8 cellular contexts compared by ENCODE assay signal in the genomic region with DNA sequence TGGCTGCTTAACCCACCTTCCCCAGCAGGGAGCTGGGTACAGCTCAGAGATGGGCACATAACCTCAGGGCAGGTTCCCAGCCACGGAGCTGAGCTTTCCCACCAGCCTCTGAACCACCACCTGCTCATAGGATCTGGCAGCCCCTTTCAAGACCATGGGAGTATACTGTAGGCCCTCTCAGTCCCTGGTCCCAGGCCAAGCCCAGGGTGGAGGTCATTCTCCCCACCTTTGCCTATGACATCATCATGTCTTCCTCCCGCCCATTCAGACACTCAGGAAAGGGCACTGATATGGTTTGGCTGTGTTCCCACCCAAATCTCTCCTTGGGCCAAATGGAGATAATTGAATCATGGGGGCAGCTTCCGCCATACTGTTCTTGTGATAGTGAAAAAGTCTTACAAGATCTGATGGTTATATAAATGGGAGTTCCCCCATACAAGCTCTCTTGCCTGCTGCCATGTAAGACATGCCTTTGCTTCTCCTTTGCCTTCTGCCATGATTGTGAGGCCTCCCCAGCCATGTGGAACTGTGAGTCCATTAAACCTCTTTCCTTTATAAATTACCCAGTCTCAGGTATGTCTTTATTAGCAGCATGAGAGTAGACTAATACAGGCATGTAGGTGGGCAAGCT. TPM values are rescaled to one million over a fixed set of nuclear protein-coding genes. Genes with fewer than 3 reads are reported as not detected.
DNase-seq lines count a peak whose midpoint lies in the region; ATAC-seq, FAIRE-seq and TF ChIP-seq lines count a peak whose summit lies in the region.
"Not testable (repeated sequence)": the region's sequence is repeated elsewhere in the genome, so short reads cannot be mapped to it uniquely, and the experiment has no call there.

No MANE protein-coding gene starts in this region.

- H3K9me3 ChIP-seq in endothelial cell of umbilical vein (replicated peaks; ENCODE audit: control insufficient read depth, insufficient read depth, low read length); right cardiac atrium (ENCODE audit: control insufficient read depth, low read length); prostate gland; subcutaneous abdominal adipose tissue (ENCODE audit: control insufficient read depth in 5 of 5, low read length in 5 of 5); upper lobe of right lung: not testable (repeated sequence)

- TF ChIP-seq CTCF in endothelial cell of umbilical vein (IDR thresholded peaks at IDR 0.05; ENCODE audit: extremely low read depth in 1 of 2, insufficient read depth in 1 of 2, low read depth in 1 of 2, low read length in 2 of 2); mesothelial cell of epicardium (IDR thresholded peaks at IDR 0.05; ENCODE audit: unreplicated experiment); prostate gland (IDR thresholded peaks at IDR 0.05); upper lobe of right lung (IDR thresholded peaks at IDR 0.05): not testable (repeated sequence)

- peaks cover 84% of the 10 kb centered on the region for H3K4me1 ChIP-seq in endothelial cell of umbilical vein (ENCODE audit: control insufficient read depth, extremely low read depth, insufficient read depth, low read length)
- H3K4me1 ChIP-seq in right cardiac atrium (ENCODE audit: control insufficient read depth, insufficient read depth, low read length), result peaks cover 43% of the 10 kb centered on the region
- peaks cover 35% of the 10 kb centered on the region for H3K4me1 ChIP-seq in prostate gland (replicated peaks)
- H3K4me1 ChIP-seq in subcutaneous abdominal adipose tissue (ENCODE audit: control insufficient read depth in 5 of 5, insufficient read depth in 5 of 5, low read length in 5 of 5), result peaks cover 17 to 83% (median 74%) of the 10 kb centered on the region in 5 donors
- H3K4me1 ChIP-seq in upper lobe of right lung, result peaks cover 86% of the 10 kb centered on the region

- H3K27ac ChIP-seq in angular gyrus (ENCODE audit: low read depth, low read length), result peak overlapping the region; percentile 93
- H3K27ac ChIP-seq in endothelial cell of umbilical vein (ENCODE audit: insufficient read depth, low read depth, low read length), result peak overlapping the region; percentile 90
- H3K27ac ChIP-seq in right cardiac atrium (ENCODE audit: low read length), result not testable (repeated sequence)
- H3K27ac ChIP-seq in prostate gland, result peak overlapping the region; percentile 91 to 96
- H3K27ac ChIP-seq in subcutaneous abdominal adipose tissue (ENCODE audit: low read depth, low read length), result peak overlapping the region; percentile 6
- H3K27ac ChIP-seq in upper lobe of right lung, result peak overlapping the region; percentile 68

- POLR2A ChIA-PET in endothelial cell of umbilical vein (lab: Charles Lee), result interaction anchor here (1.1 kb wide), 1 partner anchor 10 kb away, joined by 8 read pairs; no protein-coding TSS in a partner anchor

- CTCF ChIA-PET in endothelial cell of umbilical vein (lab: Charles Lee), result interaction anchor here (0.9 to 28.3 kb wide), 4 partner anchors 2 to 58 kb away, joined by 4 to 1317 read pairs (median 662); partner anchors contain the start of gene CSRP1

- H3K27me3 ChIP-seq in endothelial cell of umbilical vein (ENCODE audit: control insufficient read depth in 2 of 2, insufficient read depth in 2 of 2, low read length in 2 of 2); right cardiac atrium (ENCODE audit: control insufficient read depth, insufficient read depth); prostate gland (replicated peaks; ENCODE audit: insufficient read depth); subcutaneous abdominal adipose tissue (ENCODE audit: control insufficient read depth in 5 of 5, insufficient read depth in 4 of 5, low read length in 5 of 5); upper lobe of right lung: not testable (repeated sequence)

- peaks cover 63% of the 10 kb centered on the region for H3K79me2 ChIP-seq in endothelial cell of umbilical vein (ENCODE audit: control insufficient read depth, insufficient read depth, low read length)

- not testable (repeated sequence) for H2AFZ ChIP-seq in endothelial cell of umbilical vein (ENCODE audit: low read depth, low read length)

- H3K27ac Mint-ChIP-seq in mesothelial cell of epicardium, result peak overlapping the region; percentile 100

- not testable (repeated sequence) for H3K9ac ChIP-seq in endothelial cell of umbilical vein (replicated peaks; ENCODE audit: extremely low read depth, insufficient read depth, low read length); subcutaneous abdominal adipose tissue (ENCODE audit: low read length in 5 of 5)

- H3K4me3 ChIP-seq in endothelial cell of umbilical vein (replicated peaks in 1 of 3; ENCODE audit: insufficient read depth in 1 of 3, low read depth in 1 of 3, low read length in 3 of 3); right cardiac atrium (ENCODE audit: low read length); prostate gland; subcutaneous abdominal adipose tissue (ENCODE audit: low read depth in 1 of 5, low read length in 5 of 5); upper lobe of right lung: not testable (repeated sequence)

- intact Hi-C loops in endothelial cell of umbilical vein (cut with micrococcal nuclease); right cardiac atrium (cut with DNase I); prostate gland (cut with DNase I); upper lobe of right lung (cut with DNase I): not testable (repeated sequence)

- H4K20me1 ChIP-seq in endothelial cell of umbilical vein (replicated peaks; ENCODE audit: control insufficient read depth, extremely low read depth, insufficient read depth, low read length), result not testable (repeated sequence)

- H3K36me3 ChIP-seq in endothelial cell of umbilical vein (ENCODE audit: control insufficient read depth in 2 of 2, extremely low read depth in 1 of 2, insufficient read depth in 2 of 2, low read length in 2 of 2); prostate gland: not testable (repeated sequence)
- H3K36me3 ChIP-seq in subcutaneous abdominal adipose tissue (ENCODE audit: control insufficient read depth in 5 of 5, insufficient read depth in 5 of 5, low read length in 5 of 5) (peaks cover 0 to 51% (median 22%) of the 10 kb centered on the region in 5 donors), upper lobe of right lung (peaks cover 40% of the 10 kb centered on the region)

- BruUV-seq in endothelial cell of umbilical vein (replicated peaks; lab: Mats Ljungman, UMichigan), result not testable (repeated sequence)

- H3K36me3 Mint-ChIP-seq in mesothelial cell of epicardium, result not testable (repeated sequence)

- not testable (repeated sequence) for H3K4me3 Mint-ChIP-seq in mesothelial cell of epicardium

- FAIRE-seq in H54 (lab: Jason Lieb, UNC); endothelial cell of umbilical vein (lab: Jason Lieb, UNC): not testable (repeated sequence)

- ATAC-seq in right cardiac atrium, result peak; percentile 1 to 47
- not testable (repeated sequence) for ATAC-seq in upper lobe of right lung

- H3K4me1 Mint-ChIP-seq in mesothelial cell of epicardium, result peaks cover 78% of the 10 kb centered on the region

- 85% methylated on average over 3 of the region's 3 CpGs for WGBS in right cardiac atrium
- 78% methylated on average over 3 of the region's 3 CpGs for WGBS in prostate gland

- not testable (repeated sequence) for H3K9me3 Mint-ChIP-seq in mesothelial cell of epicardium

- 0 out of 2 replicates have a peak, but pooled peaks have one; percentile 17 for TF ChIP-seq POLR2A in H54 (IDR thresholded peaks at IDR 0.05; ENCODE audit: low read depth, low read length)
- not testable (repeated sequence) for TF ChIP-seq POLR2A in endothelial cell of umbilical vein (IDR thresholded peaks at IDR 0.05; ENCODE audit: low read depth, low read length); prostate gland (IDR thresholded peaks at IDR 0.05)

- H3K4me2 ChIP-seq in endothelial cell of umbilical vein (ENCODE audit: insufficient read depth, low read length), result not testable (repeated sequence)

- dilution Hi-C loops in endothelial cell of umbilical vein (cut with MboI; ENCODE audit: extremely low pct_ligation_motif_present, low sequenced_read_pairs), result not testable (repeated sequence)

- H3K9me1 ChIP-seq in endothelial cell of umbilical vein (replicated peaks; ENCODE audit: control insufficient read depth, extremely low read depth, insufficient read depth, low read length), result not testable (repeated sequence)

- not testable (repeated sequence) for H3K27me3 Mint-ChIP-seq in mesothelial cell of epicardium (ENCODE audit: low read depth)

- DNase-seq in H54 (ENCODE audit: insufficient read length, low spot score); mesothelial cell of epicardium (ENCODE audit: low spot score in 2 of 2, unreplicated experiment in 2 of 2); prostate gland (ENCODE audit: low spot score); upper lobe of right lung: not testable (repeated sequence)
- DNase-seq in endothelial cell of umbilical vein (ENCODE audit: low read depth, low spot score) (peak; percentile 51), right cardiac atrium (peak in 1 of 3 donors; percentile 72)

RNA-seq across cellular contexts. Expression of gene CSRP1, which starts 13.8 kb away (rescaled TPM):
- total RNA-seq in endothelial cell of umbilical vein (332 and 393 TPM in 2 replicates), right cardiac atrium (100 to 1,000 TPM in 3 of 4 donors, 10 to 100 TPM in 1; 97.2 to 343 (median 132) TPM), mesothelial cell of epicardium (10.4 to 11.4 TPM (median 10.7 TPM) in 3 replicates), prostate gland (1,000 to 10,000 TPM; 1,117 to 1,634 TPM), upper lobe of right lung (280 TPM)
- polyA plus RNA-seq in endothelial cell of umbilical vein (510 and 560 TPM in 2 replicates), right cardiac atrium (121 TPM)
- 538 and 578 TPM in 2 replicates for polyA plus RNA-seq in endothelial cell of umbilical vein (2011; cell fraction: cytosol; rRNA removed)
- 426 and 474 TPM in 2 replicates for polyA plus RNA-seq in endothelial cell of umbilical vein (2011; cell fraction: nucleus; rRNA removed)
- polyA plus RNA-seq in endothelial cell of umbilical vein (2012), result 291 and 393 TPM in 2 replicates
- polyA minus RNA-seq in endothelial cell of umbilical vein, result 360 and 393 TPM in 2 replicates
- polyA minus RNA-seq in endothelial cell of umbilical vein (2011; cell fraction: cytosol; rRNA and poly(A)+ RNA removed), result 93.8 TPM
- polyA minus RNA-seq in endothelial cell of umbilical vein (2011; cell fraction: nucleus; rRNA and poly(A)+ RNA removed), result 111 and 143 TPM in 2 replicates

RNA-seq across cellular contexts. Expression of gene PHLDA3, which starts 24.2 kb away (rescaled TPM):
- 29.5 and 35.6 TPM in 2 replicates for total RNA-seq in endothelial cell of umbilical vein
- polyA plus RNA-seq in endothelial cell of umbilical vein, result 21.4 and 24.4 TPM in 2 replicates
- 14.4 and 26.7 TPM in 2 replicates for polyA plus RNA-seq in endothelial cell of umbilical vein (2011; cell fraction: cytosol; rRNA removed)
- polyA plus RNA-seq in endothelial cell of umbilical vein (2011; cell fraction: nucleus; rRNA removed), result 9.6 and 10.4 TPM in 2 replicates
- polyA plus RNA-seq in endothelial cell of umbilical vein (2012), result 21.0 and 23.4 TPM in 2 replicates
- 7.8 and 8.0 TPM in 2 replicates for polyA minus RNA-seq in endothelial cell of umbilical vein
- polyA minus RNA-seq in endothelial cell of umbilical vein (2011; cell fraction: cytosol; rRNA and poly(A)+ RNA removed), result 19.4 TPM
- 3.2 and 8.5 TPM in 2 replicates for polyA minus RNA-seq in endothelial cell of umbilical vein (2011; cell fraction: nucleus; rRNA and poly(A)+ RNA removed)
- 10 to 100 TPM; 21.8 to 47.4 (median 29.9) TPM for total RNA-seq in right cardiac atrium
- 18.1 TPM for polyA plus RNA-seq in right cardiac atrium
- total RNA-seq in mesothelial cell of epicardium, result 84.0 to 92.8 TPM (median 87.5 TPM) in 3 replicates
- total RNA-seq in prostate gland, result 10 to 100 TPM; 49.7 to 73.9 TPM
- 90.0 TPM for total RNA-seq in upper lobe of right lung

RNA-seq across cellular contexts. Expression of gene NAV1, which starts 45.8 kb away (rescaled TPM):
- total RNA-seq in endothelial cell of umbilical vein, result 136 and 138 TPM in 2 replicates
- polyA plus RNA-seq in endothelial cell of umbilical vein, result 16.3 and 19.9 TPM in 2 replicates
- polyA plus RNA-seq in endothelial cell of umbilical vein (2011; cell fraction: cytosol; rRNA removed), result 27.2 and 31.1 TPM in 2 replicates
- polyA plus RNA-seq in endothelial cell of umbilical vein (2011; cell fraction: nucleus; rRNA removed), result 58.6 and 65.0 TPM in 2 replicates
- 73.9 and 86.9 TPM in 2 replicates for polyA plus RNA-seq in endothelial cell of umbilical vein (2012)
- 45.0 and 46.8 TPM in 2 replicates for polyA minus RNA-seq in endothelial cell of umbilical vein
- polyA minus RNA-seq in endothelial cell of umbilical vein (2011; cell fraction: cytosol; rRNA and poly(A)+ RNA removed), result 0.31 TPM
- polyA minus RNA-seq in endothelial cell of umbilical vein (2011; cell fraction: nucleus; rRNA and poly(A)+ RNA removed), result 83.9 and 99.0 TPM in 2 replicates
- 10 to 100 TPM; 13.3 to 29.1 (median 20.6) TPM for total RNA-seq in right cardiac atrium
- 8.0 TPM for polyA plus RNA-seq in right cardiac atrium
- total RNA-seq in mesothelial cell of epicardium, result 88.8 to 95.9 TPM (median 95.4 TPM) in 3 replicates
- total RNA-seq in prostate gland, result 10 to 100 TPM; 13.1 to 29.1 TPM
- total RNA-seq in upper lobe of right lung, result 34.1 TPM
